ENCODE assay signal across 8 cellular contexts in genomic region chr3:14144423-14145075, GRCh38. TPM values are rescaled to one million over a fixed set of nuclear protein-coding genes. Genes with fewer than 3 reads are reported as not detected.
DNase-seq lines count a peak whose midpoint lies in the region; ATAC-seq, FAIRE-seq and TF ChIP-seq lines count a peak whose summit lies in the region.

No MANE protein-coding gene starts in this region.

- H4K20me1 ChIP-seq in osteoblast (ENCODE audit: insufficient read depth, low read length) = no peaks in the 10 kb centered on the region

- H3K27me3 ChIP-seq in RWPE2 (ENCODE audit: insufficient read depth, poor library complexity, severe bottlenecking) (no peaks in the 10 kb centered on the region), osteoblast (ENCODE audit: insufficient read depth, low read length) (no peaks in the 10 kb centered on the region), aorta (ENCODE audit: control insufficient read depth in 1 of 2, insufficient read depth in 2 of 2, low read length in 1 of 2) (no peaks in the 10 kb centered on the region)

- H3K27ac Mint-ChIP-seq in activated naive CD4-positive, alpha-beta T cell treated with anti-CD3 and anti-CD28 coated beads, Interleukin-2, amount 50 U/mL, for 24 hours = peak overlapping the region; percentile 92

- ATAC-seq in GM21528 (IDR thresholded peaks at IDR 0.05; ENCODE audit: low FRiP score, unreplicated experiment) (peak; percentile 90), RWPE2 (ENCODE audit: low read depth) (peak; percentile 66), aorta (ENCODE audit: low FRiP score) (peak; percentile 91)

- H3K79me2 ChIP-seq in osteoblast (ENCODE audit: insufficient read depth, low read length) = no peaks in the 10 kb centered on the region

- peaks cover 65% of the 10 kb centered on the region for H3K4me1 Mint-ChIP-seq in activated naive CD4-positive, alpha-beta T cell treated with anti-CD3 and anti-CD28 coated beads, Interleukin-2, amount 50 U/mL, for 24 hours

- intact Hi-C loops in aorta (cut with DNase I) = loop anchor here (1.0 to 10.0 kb wide), 3 partner anchors 19 to 260 kb away; partner anchors contain the start of genes LSM3 (in 1 of the 2), SLC6A6 (in 1 of the 2), TMEM43 (in 1 of the 2) and XPC (in 1 of the 2)

- H3K36me3 Mint-ChIP-seq in activated naive CD4-positive, alpha-beta T cell treated with anti-CD3 and anti-CD28 coated beads, Interleukin-2, amount 50 U/mL, for 24 hours = peaks cover 13% of the 10 kb centered on the region

- peak overlapping the region; percentile 76 for H3K4me2 ChIP-seq in osteoblast (ENCODE audit: insufficient read depth, low read length)

- peak; percentile 28 for FAIRE-seq in HTR-8/SVneo (lab: Jason Lieb, UNC)

- TF ChIP-seq CTCF in RWPE2 (IDR thresholded peaks at IDR 0.05; ENCODE audit: poor library complexity, severe bottlenecking) = no peak
- TF ChIP-seq CTCF in osteoblast (IDR thresholded peaks at IDR 0.05; ENCODE audit: extremely low read depth, low read depth, low read length) = no peak

- peak overlapping the region; percentile 94 for H3K27ac ChIP-seq in RWPE2 (ENCODE audit: poor library complexity, severe bottlenecking)
- peak overlapping the region; percentile 98 for H3K27ac ChIP-seq in osteoblast (ENCODE audit: low read depth, low read length)
- H3K27ac ChIP-seq in aorta (ENCODE audit: low read depth in 1 of 2, low read length in 2 of 2) = peak overlapping the region; percentile 89 to 99

- peak overlapping the region; percentile 52 for H2AFZ ChIP-seq in osteoblast (ENCODE audit: low read length)

- DNase-seq in Daoy (ENCODE audit: low read depth) (peak; percentile 91), HTR-8/SVneo (ENCODE audit: insufficient read length, low spot score) (peak; percentile 95), RWPE2 (ENCODE audit: low spot score) (no peak), germinal center (ENCODE audit: low spot score) (peak; percentile 77), osteoblast (ENCODE audit: insufficient read length, low spot score, missing footprints) (peak; percentile 97), aorta (peak; percentile 79 to 81)

- H3K36me3 ChIP-seq in RWPE2 (ENCODE audit: low read depth) = peaks cover 36% of the 10 kb centered on the region
- peaks cover 46% of the 10 kb centered on the region for H3K36me3 ChIP-seq in osteoblast (ENCODE audit: insufficient read depth, low read length)
- peaks cover 0 to 6% of the 10 kb centered on the region in 2 donors for H3K36me3 ChIP-seq in aorta (ENCODE audit: control insufficient read depth in 1 of 2, insufficient read depth in 2 of 2, low read length in 1 of 2)

- H3K27me3 Mint-ChIP-seq in activated naive CD4-positive, alpha-beta T cell treated with anti-CD3 and anti-CD28 coated beads, Interleukin-2, amount 50 U/mL, for 24 hours = no peaks in the 10 kb centered on the region

- no peaks in the 10 kb centered on the region for H3K9me3 Mint-ChIP-seq in activated naive CD4-positive, alpha-beta T cell treated with anti-CD3 and anti-CD28 coated beads, Interleukin-2, amount 50 U/mL, for 24 hours

- peaks cover 30% of the 10 kb centered on the region for H3K4me1 ChIP-seq in RWPE2 (ENCODE audit: insufficient read depth, poor library complexity, severe bottlenecking)
- H3K4me1 ChIP-seq in osteoblast (ENCODE audit: insufficient read depth, low read length) = peaks cover 46% of the 10 kb centered on the region
- H3K4me1 ChIP-seq in aorta (ENCODE audit: control insufficient read depth in 1 of 2, insufficient read depth in 2 of 2, low read length in 2 of 2) = peaks cover 3 to 4% of the 10 kb centered on the region in 2 donors

- H3K9me3 ChIP-seq in RWPE2 (ENCODE audit: severe bottlenecking) = no peaks in the 10 kb centered on the region
- no peaks in the 10 kb centered on the region for H3K9me3 ChIP-seq in osteoblast (ENCODE audit: low read depth, low read length)
- H3K9me3 ChIP-seq in aorta (ENCODE audit: control insufficient read depth, low read length) = no peaks in the 10 kb centered on the region

- H3K4me3 Mint-ChIP-seq in activated naive CD4-positive, alpha-beta T cell treated with anti-CD3 and anti-CD28 coated beads, Interleukin-2, amount 50 U/mL, for 24 hours = peak overlapping the region; percentile 78

- H3K4me3 ChIP-seq in RWPE2 (ENCODE audit: severe bottlenecking) (no peak overlapping the region), osteoblast (ENCODE audit: insufficient read depth, low read length) (peak overlapping the region; percentile 35), aorta (ENCODE audit: low read length in 2 of 2) (no peak overlapping the region)

- WGBS in aorta, 2 donors = 0 to 1% methylated on average over 7 of the region's 7 CpGs

RNA-seq across cellular contexts. Expression of gene TMEM43, which starts 19.7 kb away (rescaled TPM):
- total RNA-seq in Daoy (2014; rRNA removed; shearing (Covaris generic)) = 65.9 and 69.8 TPM in 2 replicates
- total RNA-seq in osteoblast = 138 and 145 TPM in 2 replicates
- total RNA-seq in aorta = 100 to 1,000 TPM; 110 to 132 TPM
- 100 to 1,000 TPM in 1 of 2 donors, 10 to 100 TPM in 1; 52.0 to 102 TPM for polyA plus RNA-seq in aorta

RNA-seq across cellular contexts. Expression of gene CHCHD4, which starts 19.9 kb away (rescaled TPM):
- 32.7 and 44.5 TPM in 2 replicates for total RNA-seq in Daoy (2014; rRNA removed; shearing (Covaris generic))
- 9.1 and 10.1 TPM in 2 replicates for total RNA-seq in osteoblast
- 1 to 10 TPM; 7.5 to 9.4 TPM for total RNA-seq in aorta
- polyA plus RNA-seq in aorta = 10 to 100 TPM in 1 of 2 donors, 1 to 10 TPM in 1; 8.6 to 12.0 TPM

RNA-seq across cellular contexts. Expression of gene XPC, which starts 33.9 kb away (rescaled TPM):
- 8.2 and 8.8 TPM in 2 replicates for total RNA-seq in Daoy (2014; rRNA removed; shearing (Covaris generic))
- 50.1 and 52.1 TPM in 2 replicates for total RNA-seq in osteoblast
- 10 to 100 TPM; 29.7 to 36.7 TPM for total RNA-seq in aorta
- polyA plus RNA-seq in aorta = 10 to 100 TPM; 14.3 to 37.1 TPM

RNA-seq across cellular contexts. Expression of gene LSM3, which starts 34.1 kb away (rescaled TPM):
- total RNA-seq in Daoy (2014; rRNA removed; shearing (Covaris generic)) = 22.3 and 22.9 TPM in 2 replicates
- 5.1 and 5.6 TPM in 2 replicates for total RNA-seq in osteoblast
- total RNA-seq in aorta = 1 to 10 TPM; 7.1 to 9.0 TPM
- polyA plus RNA-seq in aorta = 10 to 100 TPM; 11.4 to 19.5 TPM
